Comparison of ENCODE assay signal across 14 cellular contexts in the genomic region with DNA sequence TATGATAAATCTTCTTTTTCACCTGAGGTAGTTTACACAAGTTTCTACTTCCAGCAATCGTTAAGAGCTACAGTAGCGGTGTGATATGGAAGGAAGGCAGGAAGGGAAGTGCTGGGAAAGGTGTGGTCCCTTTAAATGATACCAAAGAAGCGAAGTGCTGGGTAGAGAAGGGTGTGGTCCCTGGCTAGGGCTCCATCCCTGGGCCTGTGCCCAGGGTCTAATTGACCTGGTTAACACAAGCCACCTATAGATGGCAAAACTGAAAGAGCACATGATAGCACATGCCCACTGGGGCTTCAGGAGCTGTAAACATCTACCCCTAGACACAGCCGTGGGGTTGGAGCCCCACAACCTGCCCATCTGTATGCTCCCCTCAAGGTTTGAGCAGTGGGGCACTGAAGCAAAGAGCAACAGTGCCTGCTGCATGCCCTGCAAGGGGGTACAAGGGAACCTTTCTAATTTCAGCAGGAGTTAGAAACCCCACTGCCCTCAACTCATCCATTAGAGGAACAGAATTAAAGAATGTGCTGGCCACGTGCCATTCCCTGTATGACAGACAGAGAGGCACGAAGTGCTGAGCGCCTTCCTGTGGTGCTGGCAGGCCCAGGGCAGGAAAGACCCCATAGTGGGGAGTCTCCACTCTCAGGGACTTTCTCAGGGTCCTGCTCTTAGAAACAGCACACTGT.
"Had no signal": no experiment of that assay in that cellular context is flagged by ENCODE, and none has a peak within 500 bp of the region (broad histone marks: within the 10 kb centered on the region; RNA-seq: fewer than 3 reads in every experiment).

No MANE protein-coding gene starts in this region.

- H3K4me3 ChIP-seq: esophagus squamous epithelium had no signal

- H3K9me3 ChIP-seq: esophagus squamous epithelium had no signal

- H3K4me1 Mint-ChIP-seq: activated naive CD4-positive, alpha-beta T cell treated with anti-CD3 and anti-CD28 coated beads, Interleukin-2, amount 50 U/mL, for 24 hours; natural killer cell had no signal

- DNase-seq: activated effector memory CD4-positive, alpha-beta T cell treated with Interleukin-2 at 50 U/mL for 16 hours; activated T-cell treated with anti-CD3 and anti-CD28 coated beads, Interleukin-2, amount 50 U/mL, for 24 hours; amniotic stem cell; endodermal cell; esophagus squamous epithelium; head of caudate nucleus; mammary epithelial cell; natural killer cell; occipital lobe; stimulated activated CD4-positive, alpha-beta T cell treated with anti-CD3 and anti-CD28 coated beads, Interleukin-4, amount 100 ng/mL, for 1 hour; stimulated activated CD8-positive, alpha-beta memory T cell treated with anti-CD3 and anti-CD28 coated beads, Interleukin-4, amount 100 ng/mL, for 48 hours had no signal

- H3K4me3 Mint-ChIP-seq: activated naive CD4-positive, alpha-beta T cell treated with anti-CD3 and anti-CD28 coated beads, Interleukin-2, amount 50 U/mL, for 24 hours; activated T-cell treated with anti-CD3 and anti-CD28 coated beads, Interleukin-2, amount 50 U/mL, for 24 hours; brain; endodermal cell; natural killer cell; stimulated activated naive CD8-positive, alpha-beta T cell treated with anti-CD3 and anti-CD28 coated beads, Interleukin-15, Interleukin-2, amounts not matched to agents 100 ng/mL and 50 ng/mL, for 24 hours had no signal

- H3K36me3 ChIP-seq: esophagus squamous epithelium had no signal

- H3K36me3 Mint-ChIP-seq: activated naive CD4-positive, alpha-beta T cell treated with anti-CD3 and anti-CD28 coated beads, Interleukin-2, amount 50 U/mL, for 24 hours; brain; natural killer cell had no signal

- H3K27ac ChIP-seq: esophagus squamous epithelium had no signal

- H3K9me3 Mint-ChIP-seq: activated naive CD4-positive, alpha-beta T cell treated with anti-CD3 and anti-CD28 coated beads, Interleukin-2, amount 50 U/mL, for 24 hours; activated T-cell treated with anti-CD3 and anti-CD28 coated beads, Interleukin-2, amount 50 U/mL, for 24 hours; endodermal cell; natural killer cell; stimulated activated naive CD8-positive, alpha-beta T cell treated with anti-CD3 and anti-CD28 coated beads, Interleukin-15, Interleukin-2, amounts not matched to agents 100 ng/mL and 50 ng/mL, for 24 hours had no signal

- H3K27ac Mint-ChIP-seq: activated naive CD4-positive, alpha-beta T cell treated with anti-CD3 and anti-CD28 coated beads, Interleukin-2, amount 50 U/mL, for 24 hours; activated T-cell treated with anti-CD3 and anti-CD28 coated beads, Interleukin-2, amount 50 U/mL, for 24 hours; endodermal cell; natural killer cell; stimulated activated naive CD8-positive, alpha-beta T cell treated with anti-CD3 and anti-CD28 coated beads, Interleukin-15, Interleukin-2, amounts not matched to agents 100 ng/mL and 50 ng/mL, for 24 hours had no signal
